ENCODE assay signal across 1 cellular context in genomic region chr10:21197838-21198237, GRCh38.
TF ChIP-seq lines count a peak whose summit lies in the region.

No MANE protein-coding gene starts in this region.

TF ChIP-seq in HEK293, 187 proteins besides CTCF, POLR2A, EP300 and RAD21 (continued from another document):
- no peak for TF ChIP-seq REST (tag by site-specific recombination; IDR thresholded peaks at IDR 0.05)
TF ChIP-seq in HEK293: peak in this region for 6.
